1 cellular context compared by ENCODE assay signal in genomic region chr1:211705439-211706205, GRCh38.
TF ChIP-seq lines count a peak whose summit lies in the region.

No MANE protein-coding gene starts in this region.

TF ChIP-seq in HepG2, 621 proteins besides CTCF, POLR2A, EP300 and RAD21 (continued from another document):
- TF ChIP-seq, protein P1, sequence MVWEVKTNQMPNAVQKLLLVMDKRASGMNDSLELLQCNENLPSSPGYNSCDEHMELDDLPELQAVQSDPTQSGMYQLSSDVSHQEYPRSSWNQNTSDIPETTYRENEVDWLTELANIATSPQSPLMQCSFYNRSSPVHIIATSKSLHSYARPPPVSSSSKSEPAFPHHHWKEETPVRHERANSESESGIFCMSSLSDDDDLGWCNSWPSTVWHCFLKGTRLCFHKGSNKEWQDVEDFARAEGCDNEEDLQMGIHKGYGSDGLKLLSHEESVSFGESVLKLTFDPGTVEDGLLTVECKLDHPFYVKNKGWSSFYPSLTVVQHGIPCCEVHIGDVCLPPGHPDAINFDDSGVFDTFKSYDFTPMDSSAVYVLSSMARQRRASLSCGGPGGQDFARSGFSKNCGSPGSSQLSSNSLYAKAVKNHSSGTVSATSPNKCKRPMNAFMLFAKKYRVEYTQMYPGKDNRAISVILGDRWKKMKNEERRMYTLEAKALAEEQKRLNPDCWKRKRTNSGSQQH (CRISPR knock-in tag; IDR thresholded peaks at IDR 0.05; ENCODE audit: low read depth): no peak
TF ChIP-seq in HepG2: peak in this region for 0.
